ENCODE assay signal across 23 cellular contexts in the genomic region with DNA sequence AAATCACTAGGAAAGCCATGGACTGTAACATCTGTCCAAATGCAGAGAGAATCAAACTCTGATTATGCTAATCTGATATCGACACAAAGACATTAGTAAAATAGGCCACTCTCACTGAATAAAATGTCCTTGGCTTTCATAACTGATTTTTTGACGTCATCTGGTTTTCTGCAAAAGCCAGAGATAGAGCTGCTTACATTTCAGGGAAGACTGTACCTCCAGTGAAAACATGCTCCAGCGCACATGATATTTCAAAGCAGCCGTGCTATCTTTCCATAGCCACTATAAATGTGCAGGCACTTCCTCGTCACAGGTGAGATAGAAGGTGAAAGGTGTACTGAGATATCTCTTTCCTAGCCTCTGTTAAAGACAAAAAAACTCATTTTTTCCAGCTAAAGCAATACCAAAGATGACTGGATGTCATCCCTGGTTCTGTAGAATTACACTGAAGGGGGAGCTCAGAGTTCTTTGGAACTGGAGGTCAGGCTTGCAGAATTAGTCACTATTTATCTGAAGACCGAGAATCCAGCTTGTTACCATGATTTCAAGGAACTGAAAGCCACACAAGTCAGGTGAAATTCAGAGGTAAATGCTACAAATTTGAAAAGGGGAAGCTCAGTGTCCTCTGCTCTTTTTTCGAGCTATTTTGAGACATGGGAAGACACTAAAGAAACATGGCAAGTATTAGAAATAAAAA.
"Had no signal": no experiment of that assay in that cellular context is flagged by ENCODE, and none has a peak within 500 bp of the region (broad histone marks: within the 10 kb centered on the region; RNA-seq: fewer than 3 reads in every experiment).

No MANE protein-coding gene starts in this region.

- H3K9me3 Mint-ChIP-seq: activated B cell treated with CpG ODN at 0.5 μM for 24 hours; activated CD8-positive, alpha-beta T cell treated with anti-CD3 and anti-CD28 coated beads for 36 hours; activated T-cell treated with anti-CD3 and anti-CD28 coated beads, Interleukin-2, amount 50 U/mL, for 72 hours; brain; natural killer cell; stimulated activated effector memory CD8-positive, alpha-beta T cell treated with anti-CD3 and anti-CD28 coated beads, Interleukin-12 subunit alpha, Interleukin-12 subunit beta, amount 100 ng/mL, for 72 hours had no signal

- H3K27me3 ChIP-seq: esophagus squamous epithelium, neutrophil, tibial nerve, uterus had no signal

- H3K27ac Mint-ChIP-seq: activated B cell treated with CpG ODN at 0.5 μM for 24 hours; activated CD8-positive, alpha-beta T cell treated with anti-CD3 and anti-CD28 coated beads for 36 hours; activated naive CD8-positive, alpha-beta T cell; activated T-cell treated with anti-CD3 and anti-CD28 coated beads, Interleukin-2, amount 50 U/mL, for 72 hours; brain; natural killer cell; stimulated activated effector memory CD8-positive, alpha-beta T cell treated with anti-CD3 and anti-CD28 coated beads, Interleukin-12 subunit alpha, Interleukin-12 subunit beta, amount 100 ng/mL, for 72 hours had no signal

- H3K36me3 ChIP-seq: esophagus squamous epithelium, left ventricle myocardium inferior, neutrophil, tibial nerve, uterus had no signal

- ATAC-seq: activated CD8-positive, alpha-beta T cell treated with anti-CD3 and anti-CD28 coated beads for 36 hours; activated T-cell treated with anti-CD3 and anti-CD28 coated beads, Interleukin-2, amount 50 U/mL, for 72 hours; natural killer cell; stimulated activated effector memory CD8-positive, alpha-beta T cell treated with anti-CD3 and anti-CD28 coated beads, Interleukin-12 subunit alpha, Interleukin-12 subunit beta, amount 100 ng/mL, for 72 hours had no signal

- H3K4me3 ChIP-seq: esophagus squamous epithelium, left ventricle myocardium inferior, tibial nerve, uterus had no signal

- H3K36me3 Mint-ChIP-seq: activated naive CD8-positive, alpha-beta T cell; brain; natural killer cell; stimulated activated effector memory CD8-positive, alpha-beta T cell treated with anti-CD3 and anti-CD28 coated beads, Interleukin-12 subunit alpha, Interleukin-12 subunit beta, amount 100 ng/mL, for 72 hours had no signal

- DNase-seq: activated B cell treated with CpG ODN at 0.5 μM for 24 hours; activated CD4-positive, alpha-beta T cell treated with anti-CD3 and anti-CD28 coated beads for 48 hours; activated CD8-positive, alpha-beta memory T cell treated with anti-CD3 and anti-CD28 coated beads, Interleukin-2, amount 50 U/mL, for 48 hours; activated CD8-positive, alpha-beta T cell treated with anti-CD3 and anti-CD28 coated beads for 36 hours; activated gamma-delta T cell; activated T-cell treated with anti-CD3 and anti-CD28 coated beads, Interleukin-2, amount 50 U/mL, for 72 hours; amygdala; central memory CD4-positive, alpha-beta T cell; effector CD8-positive, alpha-beta T cell; esophagus squamous epithelium; glutamatergic neuron; hypothalamus; left ventricle myocardium inferior; mesenchymal stem cell; natural killer cell; substantia nigra; uterus had no signal

- H3K9me3 ChIP-seq: esophagus squamous epithelium, left ventricle myocardium inferior, neutrophil, tibial nerve, uterus had no signal

- H3K27me3 Mint-ChIP-seq: activated B cell treated with CpG ODN at 0.5 μM for 24 hours had no signal

- H3K4me1 Mint-ChIP-seq: activated B cell treated with CpG ODN at 0.5 μM for 24 hours; natural killer cell; stimulated activated effector memory CD8-positive, alpha-beta T cell treated with anti-CD3 and anti-CD28 coated beads, Interleukin-12 subunit alpha, Interleukin-12 subunit beta, amount 100 ng/mL, for 72 hours had no signal

- H3K4me3 Mint-ChIP-seq: activated B cell treated with CpG ODN at 0.5 μM for 24 hours; activated CD8-positive, alpha-beta T cell treated with anti-CD3 and anti-CD28 coated beads for 36 hours; activated naive CD8-positive, alpha-beta T cell; activated T-cell treated with anti-CD3 and anti-CD28 coated beads, Interleukin-2, amount 50 U/mL, for 72 hours; brain; natural killer cell; stimulated activated effector memory CD8-positive, alpha-beta T cell treated with anti-CD3 and anti-CD28 coated beads, Interleukin-12 subunit alpha, Interleukin-12 subunit beta, amount 100 ng/mL, for 72 hours had no signal

- H3K27ac ChIP-seq: esophagus squamous epithelium, left ventricle myocardium inferior, neutrophil, parathyroid adenoma, tibial nerve, uterus had no signal
